1 cellular context compared by ENCODE assay signal in the genomic region with DNA sequence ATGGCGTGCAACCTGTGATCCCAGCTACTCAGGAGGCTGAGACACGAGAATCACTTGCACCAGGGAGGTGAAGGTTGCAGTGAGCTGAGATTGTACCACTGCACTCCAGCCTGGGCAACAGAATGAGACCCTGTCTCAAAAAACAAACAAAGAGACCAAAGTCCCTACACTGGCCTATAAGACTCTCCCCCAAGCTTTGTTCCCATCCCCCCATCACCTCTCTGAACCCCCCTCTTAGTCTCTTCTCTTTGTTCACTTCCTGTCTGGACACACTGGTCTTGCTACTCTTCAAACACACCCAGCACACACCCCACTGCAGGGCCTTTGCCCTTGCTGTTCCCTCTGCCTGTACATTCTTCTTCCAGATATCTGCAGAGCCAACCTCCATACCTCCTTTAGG.
TF ChIP-seq lines count a peak whose summit lies in the region.

No MANE protein-coding gene starts in this region.

TF ChIP-seq in HepG2, 621 proteins besides CTCF, POLR2A, EP300 and RAD21 (continued from another document):
- TF ChIP-seq ISX (CRISPR knock-in tag; conservative IDR thresholded peaks at IDR 0.05) (no peak), ZNF274 (CRISPR knock-in tag; IDR thresholded peaks at IDR 0.05) (0 out of 2 replicates have a peak, but pooled peaks have one; percentile 11), ZBTB3 (CRISPR knock-in tag; IDR thresholded peaks at IDR 0.05; ENCODE audit: borderline replicate concordance, low read depth) (peak; percentile 65; the same call in 1 of the 2 replicates), NFKB2 (CRISPR knock-in tag; IDR thresholded peaks at IDR 0.05; ENCODE audit: borderline replicate concordance) (no peak), SP1 (IDR thresholded peaks at IDR 0.05) (no peak), SP1 (CRISPR knock-in tag; IDR thresholded peaks at IDR 0.05) (no peak), GABPB1 (CRISPR knock-in tag; IDR thresholded peaks at IDR 0.05) (0 out of 2 replicates have a peak, but pooled peaks have one; percentile 14), ETV5 (CRISPR knock-in tag; IDR thresholded peaks at IDR 0.05; ENCODE audit: borderline replicate concordance) (peak; percentile 27; the same call in 1 of the 2 replicates), SOX5 (CRISPR knock-in tag; IDR thresholded peaks at IDR 0.05; ENCODE audit: borderline replicate concordance) (0 out of 2 replicates have a peak, but pooled peaks have one; percentile 13), PHF21A (CRISPR knock-in tag; IDR thresholded peaks at IDR 0.05) (peak; percentile 63; the same call in 1 of the 2 replicates), HNF4A (CRISPR knock-in tag; IDR thresholded peaks at IDR 0.05) (peak; percentile 74), KMT2A (CRISPR knock-in tag; IDR thresholded peaks at IDR 0.05) (no peak), ZNF124 (CRISPR knock-in tag; IDR thresholded peaks at IDR 0.05) (no peak), POGZ (CRISPR knock-in tag; IDR thresholded peaks at IDR 0.05) (no peak), ZBTB7B (CRISPR knock-in tag; IDR thresholded peaks at IDR 0.05) (peak; percentile 44; the same call in 1 of the 2 replicates), ZMYM2 (CRISPR knock-in tag; IDR thresholded peaks at IDR 0.05) (peak; percentile 44; the same call in 1 of the 2 replicates), SALL1 (CRISPR knock-in tag; IDR thresholded peaks at IDR 0.05) (peak; percentile 23; the same call in 1 of the 2 replicates), PRPF4 (IDR thresholded peaks at IDR 0.05; ENCODE audit: low read depth, low read length, poor library complexity, severe bottlenecking) (no peak), STAG1 (CRISPR knock-in tag; IDR thresholded peaks at IDR 0.05) (no peak), ZMYM3 (CRISPR knock-in tag; IDR thresholded peaks at IDR 0.05) (peak; percentile 28; the same call in 1 of the 2 replicates)
- TF ChIP-seq, protein P1, sequence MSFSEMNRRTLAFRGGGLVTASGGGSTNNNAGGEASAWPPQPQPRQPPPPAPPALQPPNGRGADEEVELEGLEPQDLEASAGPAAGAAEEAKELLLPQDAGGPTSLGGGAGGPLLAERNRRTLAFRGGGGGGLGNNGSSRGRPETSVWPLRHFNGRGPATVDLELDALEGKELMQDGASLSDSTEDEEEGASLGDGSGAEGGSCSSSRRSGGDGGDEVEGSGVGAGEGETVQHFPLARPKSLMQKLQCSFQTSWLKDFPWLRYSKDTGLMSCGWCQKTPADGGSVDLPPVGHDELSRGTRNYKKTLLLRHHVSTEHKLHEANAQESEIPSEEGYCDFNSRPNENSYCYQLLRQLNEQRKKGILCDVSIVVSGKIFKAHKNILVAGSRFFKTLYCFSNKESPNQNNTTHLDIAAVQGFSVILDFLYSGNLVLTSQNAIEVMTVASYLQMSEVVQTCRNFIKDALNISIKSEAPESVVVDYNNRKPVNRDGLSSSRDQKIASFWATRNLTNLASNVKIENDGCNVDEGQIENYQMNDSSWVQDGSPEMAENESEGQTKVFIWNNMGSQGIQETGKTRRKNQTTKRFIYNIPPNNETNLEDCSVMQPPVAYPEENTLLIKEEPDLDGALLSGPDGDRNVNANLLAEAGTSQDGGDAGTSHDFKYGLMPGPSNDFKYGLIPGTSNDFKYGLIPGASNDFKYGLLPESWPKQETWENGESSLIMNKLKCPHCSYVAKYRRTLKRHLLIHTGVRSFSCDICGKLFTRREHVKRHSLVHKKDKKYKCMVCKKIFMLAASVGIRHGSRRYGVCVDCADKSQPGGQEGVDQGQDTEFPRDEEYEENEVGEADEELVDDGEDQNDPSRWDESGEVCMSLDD (CRISPR knock-in tag; IDR thresholded peaks at IDR 0.05; ENCODE audit: borderline replicate concordance): no peak
- TF ChIP-seq, protein P2, sequence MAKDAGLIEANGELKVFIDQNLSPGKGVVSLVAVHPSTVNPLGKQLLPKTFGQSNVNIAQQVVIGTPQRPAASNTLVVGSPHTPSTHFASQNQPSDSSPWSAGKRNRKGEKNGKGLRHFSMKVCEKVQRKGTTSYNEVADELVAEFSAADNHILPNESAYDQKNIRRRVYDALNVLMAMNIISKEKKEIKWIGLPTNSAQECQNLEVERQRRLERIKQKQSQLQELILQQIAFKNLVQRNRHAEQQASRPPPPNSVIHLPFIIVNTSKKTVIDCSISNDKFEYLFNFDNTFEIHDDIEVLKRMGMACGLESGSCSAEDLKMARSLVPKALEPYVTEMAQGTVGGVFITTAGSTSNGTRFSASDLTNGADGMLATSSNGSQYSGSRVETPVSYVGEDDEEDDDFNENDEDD (CRISPR knock-in tag; IDR thresholded peaks at IDR 0.05; ENCODE audit: borderline replicate concordance): no peak
- TF ChIP-seq, protein P3, sequence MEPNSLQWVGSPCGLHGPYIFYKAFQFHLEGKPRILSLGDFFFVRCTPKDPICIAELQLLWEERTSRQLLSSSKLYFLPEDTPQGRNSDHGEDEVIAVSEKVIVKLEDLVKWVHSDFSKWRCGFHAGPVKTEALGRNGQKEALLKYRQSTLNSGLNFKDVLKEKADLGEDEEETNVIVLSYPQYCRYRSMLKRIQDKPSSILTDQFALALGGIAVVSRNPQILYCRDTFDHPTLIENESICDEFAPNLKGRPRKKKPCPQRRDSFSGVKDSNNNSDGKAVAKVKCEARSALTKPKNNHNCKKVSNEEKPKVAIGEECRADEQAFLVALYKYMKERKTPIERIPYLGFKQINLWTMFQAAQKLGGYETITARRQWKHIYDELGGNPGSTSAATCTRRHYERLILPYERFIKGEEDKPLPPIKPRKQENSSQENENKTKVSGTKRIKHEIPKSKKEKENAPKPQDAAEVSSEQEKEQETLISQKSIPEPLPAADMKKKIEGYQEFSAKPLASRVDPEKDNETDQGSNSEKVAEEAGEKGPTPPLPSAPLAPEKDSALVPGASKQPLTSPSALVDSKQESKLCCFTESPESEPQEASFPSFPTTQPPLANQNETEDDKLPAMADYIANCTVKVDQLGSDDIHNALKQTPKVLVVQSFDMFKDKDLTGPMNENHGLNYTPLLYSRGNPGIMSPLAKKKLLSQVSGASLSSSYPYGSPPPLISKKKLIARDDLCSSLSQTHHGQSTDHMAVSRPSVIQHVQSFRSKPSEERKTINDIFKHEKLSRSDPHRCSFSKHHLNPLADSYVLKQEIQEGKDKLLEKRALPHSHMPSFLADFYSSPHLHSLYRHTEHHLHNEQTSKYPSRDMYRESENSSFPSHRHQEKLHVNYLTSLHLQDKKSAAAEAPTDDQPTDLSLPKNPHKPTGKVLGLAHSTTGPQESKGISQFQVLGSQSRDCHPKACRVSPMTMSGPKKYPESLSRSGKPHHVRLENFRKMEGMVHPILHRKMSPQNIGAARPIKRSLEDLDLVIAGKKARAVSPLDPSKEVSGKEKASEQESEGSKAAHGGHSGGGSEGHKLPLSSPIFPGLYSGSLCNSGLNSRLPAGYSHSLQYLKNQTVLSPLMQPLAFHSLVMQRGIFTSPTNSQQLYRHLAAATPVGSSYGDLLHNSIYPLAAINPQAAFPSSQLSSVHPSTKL (CRISPR knock-in tag; IDR thresholded peaks at IDR 0.05): peak; percentile 19; the same call in 1 of the 2 replicates
- TF ChIP-seq, protein P4, sequence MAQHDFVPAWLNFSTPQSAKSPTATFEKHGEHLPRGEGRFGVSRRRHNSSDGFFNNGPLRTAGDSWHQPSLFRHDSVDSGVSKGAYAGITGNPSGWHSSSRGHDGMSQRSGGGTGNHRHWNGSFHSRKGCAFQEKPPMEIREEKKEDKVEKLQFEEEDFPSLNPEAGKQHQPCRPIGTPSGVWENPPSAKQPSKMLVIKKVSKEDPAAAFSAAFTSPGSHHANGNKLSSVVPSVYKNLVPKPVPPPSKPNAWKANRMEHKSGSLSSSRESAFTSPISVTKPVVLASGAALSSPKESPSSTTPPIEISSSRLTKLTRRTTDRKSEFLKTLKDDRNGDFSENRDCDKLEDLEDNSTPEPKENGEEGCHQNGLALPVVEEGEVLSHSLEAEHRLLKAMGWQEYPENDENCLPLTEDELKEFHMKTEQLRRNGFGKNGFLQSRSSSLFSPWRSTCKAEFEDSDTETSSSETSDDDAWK (CRISPR knock-in tag; IDR thresholded peaks at IDR 0.05): no peak
- TF ChIP-seq, protein P5, sequence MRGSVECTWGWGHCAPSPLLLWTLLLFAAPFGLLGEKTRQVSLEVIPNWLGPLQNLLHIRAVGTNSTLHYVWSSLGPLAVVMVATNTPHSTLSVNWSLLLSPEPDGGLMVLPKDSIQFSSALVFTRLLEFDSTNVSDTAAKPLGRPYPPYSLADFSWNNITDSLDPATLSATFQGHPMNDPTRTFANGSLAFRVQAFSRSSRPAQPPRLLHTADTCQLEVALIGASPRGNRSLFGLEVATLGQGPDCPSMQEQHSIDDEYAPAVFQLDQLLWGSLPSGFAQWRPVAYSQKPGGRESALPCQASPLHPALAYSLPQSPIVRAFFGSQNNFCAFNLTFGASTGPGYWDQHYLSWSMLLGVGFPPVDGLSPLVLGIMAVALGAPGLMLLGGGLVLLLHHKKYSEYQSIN (CRISPR knock-in tag; IDR thresholded peaks at IDR 0.05; ENCODE audit: borderline replicate concordance): no peak
